Comparison of ENCODE assay signal across 18 cellular contexts in genomic region chr2:114684404-114684803, GRCh38.
DNase-seq lines count a peak whose midpoint lies in the region; ATAC-seq and TF ChIP-seq lines count a peak whose summit lies in the region.
"Had no signal": no experiment of that assay in that cellular context is flagged by ENCODE, and none has a peak within 500 bp of the region (broad histone marks: within the 10 kb centered on the region; RNA-seq: fewer than 3 reads in every experiment).

No MANE protein-coding gene starts in this region.

- H3K9ac ChIP-seq in HUES64 (ENCODE audit: low read depth, low read length): no peak overlapping the region
- peak overlapping the region; percentile 34; the same call in 1 of the 2 replicates for H3K9ac ChIP-seq in iPS-20b (ENCODE audit: low read depth, low read length)

- peaks cover 9% of the 10 kb centered on the region for H3K4me1 Mint-ChIP-seq in activated T-cell treated with anti-CD3 and anti-CD28 coated beads, Interleukin-2, amount 50 U/mL, for 24 hours (ENCODE audit: low read depth)
- H3K4me1 Mint-ChIP-seq in CD8-positive, alpha-beta T cell (ENCODE audit: low read depth): peaks cover 11% of the 10 kb centered on the region
- H3K4me1 Mint-ChIP-seq: B cell had no signal

- H3K27ac Mint-ChIP-seq in activated T-cell treated with anti-CD3 and anti-CD28 coated beads, Interleukin-2, amount 50 U/mL, for 24 hours: peak overlapping the region; percentile 9
- H3K27ac Mint-ChIP-seq in CD8-positive, alpha-beta T cell: peak overlapping the region; percentile 73
- H3K27ac Mint-ChIP-seq: B cell had no signal

- no peak for DNase-seq in activated T-cell treated with anti-CD3 and anti-CD28 coated beads, Interleukin-2, amount 50 U/mL, for 24 hours
- DNase-seq in activated T-cell treated with anti-CD3 and anti-CD28 coated beads for 4 hours: no peak
- no peak for DNase-seq in CD8-positive, alpha-beta T cell
- no peak for DNase-seq in NCI-H2107 (lab: John Stamatoyannopoulos, UW)
- DNase-seq in amygdala (lab: John Stamatoyannopoulos, UW): no peak
- DNase-seq: COR-L47, DMS 273 treated with DMSO at 0.1 percent for 48 hours, DND-41, H7, KBM-7, NCI-H1105, NCI-H2081, NCI-H748 treated with DMSO at 0.1 percent for 48 hours, SIG-M5 had no signal

- no peaks in the 10 kb centered on the region for H3K36me3 ChIP-seq in CD8-positive, alpha-beta T cell (ENCODE audit: insufficient read depth, low read length)
- H3K36me3 ChIP-seq in HUES64 (ENCODE audit: insufficient read depth, low read length) (no peaks in the 10 kb centered on the region), iPS-20b (ENCODE audit: insufficient read depth, low read depth, low read length) (no peaks in the 10 kb centered on the region)

- H3K4me1 ChIP-seq in CD8-positive, alpha-beta T cell (ENCODE audit: insufficient read depth, low read length): no peaks in the 10 kb centered on the region
- peaks cover 43% of the 10 kb centered on the region for H3K4me1 ChIP-seq in HUES64 (ENCODE audit: insufficient read depth, low read length)
- H3K4me1 ChIP-seq in iPS-20b (ENCODE audit: insufficient read depth, low read length): peaks cover 27% of the 10 kb centered on the region; the same call in 1 of the 2 replicates

- no peak overlapping the region for H3K4me3 ChIP-seq in CD8-positive, alpha-beta T cell (ENCODE audit: low read depth, low read length)
- no peak overlapping the region for H3K4me3 ChIP-seq in HUES64 (ENCODE audit: low read length)
- peak overlapping the region; percentile 23; the same call in 1 of the 2 replicates for H3K4me3 ChIP-seq in iPS-20b (ENCODE audit: low read length)

- no peak overlapping the region for H3K4me3 Mint-ChIP-seq in activated T-cell treated with anti-CD3 and anti-CD28 coated beads, Interleukin-2, amount 50 U/mL, for 24 hours
- peak overlapping the region; percentile 49 for H3K4me3 Mint-ChIP-seq in CD8-positive, alpha-beta T cell
- H3K4me3 Mint-ChIP-seq: B cell had no signal

- CTCF ChIA-PET in CD8-positive, alpha-beta T cell (lab: Charles Lee): no interaction called here

- H3K27me3 Mint-ChIP-seq in activated T-cell treated with anti-CD3 and anti-CD28 coated beads, Interleukin-2, amount 50 U/mL, for 24 hours: peaks cover 6% of the 10 kb centered on the region
- H3K27me3 Mint-ChIP-seq in CD8-positive, alpha-beta T cell (ENCODE audit: low read depth): no peaks in the 10 kb centered on the region

- no peaks in the 10 kb centered on the region for H3K36me3 Mint-ChIP-seq in activated T-cell treated with anti-CD3 and anti-CD28 coated beads, Interleukin-2, amount 50 U/mL, for 24 hours (ENCODE audit: low read depth)
- no peaks in the 10 kb centered on the region for H3K36me3 Mint-ChIP-seq in CD8-positive, alpha-beta T cell

- no peaks in the 10 kb centered on the region for H3K27me3 ChIP-seq in CD8-positive, alpha-beta T cell (ENCODE audit: insufficient read depth, low read length)
- no peaks in the 10 kb centered on the region for H3K27me3 ChIP-seq in HUES64 (ENCODE audit: insufficient read depth, low read length)
- H3K27me3 ChIP-seq in iPS-20b (ENCODE audit: insufficient read depth, low read length): no peaks in the 10 kb centered on the region

- WGBS in HUES64: 83% methylated on average over 3 of the region's 3 CpGs

- H3K9me3 ChIP-seq in CD8-positive, alpha-beta T cell (ENCODE audit: low read length): no peaks in the 10 kb centered on the region
- H3K9me3 ChIP-seq in HUES64 (ENCODE audit: insufficient read depth, low read depth, low read length) (no peaks in the 10 kb centered on the region), iPS-20b (ENCODE audit: insufficient read depth, low read depth, low read length) (no peaks in the 10 kb centered on the region)

- POLR2A ChIA-PET in CD8-positive, alpha-beta T cell (lab: Charles Lee): no interaction called here

- H3K27ac ChIP-seq in CD8-positive, alpha-beta T cell (ENCODE audit: low read depth, low read length): no peak overlapping the region
- peak overlapping the region; percentile 74; the same call in 1 of the 2 replicates for H3K27ac ChIP-seq in HUES64 (ENCODE audit: low read depth, low read length)
- peak overlapping the region; percentile 54 for H3K27ac ChIP-seq in iPS-20b (ENCODE audit: low read length)

- intact Hi-C loops in CD8-positive, alpha-beta T cell (cut with DNase I, micrococcal nuclease): no loop called here

- ATAC-seq in CD8-positive, alpha-beta T cell: no peak
- ATAC-seq in HG03342 (IDR thresholded peaks at IDR 0.05; ENCODE audit: unreplicated experiment): no peak

- H3K9me3 Mint-ChIP-seq in activated T-cell treated with anti-CD3 and anti-CD28 coated beads, Interleukin-2, amount 50 U/mL, for 24 hours: no peaks in the 10 kb centered on the region
- H3K9me3 Mint-ChIP-seq in CD8-positive, alpha-beta T cell: no peaks in the 10 kb centered on the region

- no peak for TF ChIP-seq CTCF in CD8-positive, alpha-beta T cell (IDR thresholded peaks at IDR 0.05)
